Comparison of ENCODE assay signal across 12 cellular contexts in the genomic region with DNA sequence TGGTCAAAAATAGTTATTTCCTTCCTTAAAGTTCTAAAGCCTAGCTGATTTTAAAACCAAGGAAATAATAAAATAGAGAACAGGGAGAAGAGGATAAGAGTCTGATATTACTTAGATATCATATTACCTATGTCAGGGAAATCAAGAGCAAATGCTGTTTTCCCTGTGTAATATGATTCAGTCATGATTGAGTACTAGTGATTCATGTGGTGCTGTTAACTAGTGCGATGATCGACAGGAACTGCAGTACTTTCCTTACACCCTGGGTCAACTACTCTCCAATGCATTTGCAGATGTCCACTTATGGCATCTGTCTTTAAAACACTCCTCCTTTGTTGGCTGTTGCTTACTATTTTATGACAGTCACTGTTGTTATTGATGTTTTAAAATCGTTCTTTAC.
DNase-seq lines count a peak whose midpoint lies in the region; ATAC-seq and TF ChIP-seq lines count a peak whose summit lies in the region.
"Had no signal": no experiment of that assay in that cellular context is flagged by ENCODE, and none has a peak within 500 bp of the region (broad histone marks: within the 10 kb centered on the region; RNA-seq: fewer than 3 reads in every experiment).

No MANE protein-coding gene starts in this region.

- peaks cover 0 to 38% (median 0%) of the 10 kb centered on the region in 11 experiments; a peak in 3 of 22 replicates for H4K20me1 ChIP-seq in BLaER1 treated with 17β-estradiol and CSF1 and Interleukin-3, amounts not matched to agents 10 nM and 100 nM

- peaks cover 11 to 74% (median 37%) of the 10 kb centered on the region in 11 experiments; a peak in 20 of 22 replicates for H3K36me3 ChIP-seq in BLaER1 treated with 17β-estradiol and CSF1 and Interleukin-3, amounts not matched to agents 10 nM and 100 nM

- ATAC-seq in GM19452 (IDR thresholded peaks at IDR 0.05; ENCODE audit: unreplicated experiment) (no peak), HG03378 (IDR thresholded peaks at IDR 0.05; ENCODE audit: unreplicated experiment) (no peak)

- peaks cover 8 to 24% (median 18%) of the 10 kb centered on the region in 10 experiments for H3K4me1 ChIP-seq in BLaER1 treated with 17β-estradiol and CSF1 and Interleukin-3, amounts not matched to agents 10 nM and 100 nM

- no peak overlapping the region for H3K9ac ChIP-seq in BLaER1 treated with 17β-estradiol and CSF1 and Interleukin-3, amounts not matched to agents 10 nM and 100 nM

- DNase-seq in Daoy (ENCODE audit: low read depth) (peak; percentile 4), RWPE1 (ENCODE audit: low spot score) (peak; percentile 39), foreskin fibroblast (peak; percentile 41 to 64)
- DNase-seq in activated CD8-positive, alpha-beta memory T cell treated with anti-CD3 and anti-CD28 coated beads for 24 hours = no peak
- DNase-seq: Calu3, endodermal cell, naive B cell, NCI-H187 treated with DMSO at 0.1 percent for 48 hours, SHP77 had no signal

- no peak overlapping the region for H3K27ac ChIP-seq in BLaER1 treated with 17β-estradiol and CSF1 and Interleukin-3, amounts not matched to agents 10 nM and 100 nM
- H3K27ac ChIP-seq in RWPE1 = no peak overlapping the region

- peak overlapping the region; percentile 7 to 61 (median 37); a peak in 17 of 22 replicates for H3K4me2 ChIP-seq in BLaER1 treated with 17β-estradiol and CSF1 and Interleukin-3, amounts not matched to agents 10 nM and 100 nM

- peaks cover 0 to 6% (median 0%) of the 10 kb centered on the region in 11 experiments; a peak in 4 of 22 replicates for H3K9me3 ChIP-seq in BLaER1 treated with 17β-estradiol and CSF1 and Interleukin-3, amounts not matched to agents 10 nM and 100 nM (replicated peaks in 1 of 11)

- CTCF ChIA-PET in RWPE1 (lab: Yijun Ruan, JAX) = interaction anchor here (0.6 kb wide), 1 partner anchor 132 kb away, joined by 3 read pairs; no protein-coding TSS in a partner anchor

- POLR2A ChIA-PET in RWPE1 (lab: Yijun Ruan, JAX; ENCODE audit: low non-redundant PET) = no interaction called here

- no peaks in the 10 kb centered on the region for H3K27me3 ChIP-seq in BLaER1 treated with 17β-estradiol and CSF1 and Interleukin-3, amounts not matched to agents 10 nM and 100 nM

- TF ChIP-seq CTCF in RWPE1 (conservative IDR thresholded peaks at IDR 0.05; ENCODE audit: low read depth) (no peak), foreskin fibroblast (IDR thresholded peaks at IDR 0.05; ENCODE audit: low read depth, low read length) (no peak)

- H3K4me3 ChIP-seq in BLaER1 treated with 17β-estradiol and CSF1 and Interleukin-3, amounts not matched to agents 10 nM and 100 nM = no peak overlapping the region
- no peak overlapping the region for H3K4me3 ChIP-seq in foreskin fibroblast (ENCODE audit: low read depth in 1 of 2, low read length in 2 of 2)
